Comparison of ENCODE assay signal across 7 cellular contexts in genomic region chr3:186534113-186534669, GRCh38. TPM values are rescaled to one million over a fixed set of nuclear protein-coding genes. Genes with fewer than 3 reads are reported as not detected.
DNase-seq lines count a peak whose midpoint lies in the region; ATAC-seq and TF ChIP-seq lines count a peak whose summit lies in the region.

No MANE protein-coding gene starts in this region.

- no peak for TF ChIP-seq CTCF in mucosa of descending colon (IDR thresholded peaks at IDR 0.05)
- no peak for TF ChIP-seq CTCF in PC-9 (conservative IDR thresholded peaks at IDR 0.05)
- no peak for TF ChIP-seq CTCF in coronary artery (IDR thresholded peaks at IDR 0.05)
- no peak for TF ChIP-seq CTCF in Calu3 (IDR thresholded peaks at IDR 0.05; ENCODE audit: unreplicated experiment)

- POLR2A ChIA-PET in PC-9 (lab: Charles Lee; ENCODE audit: unreplicated experiment): no interaction called here

- intact Hi-C loops in mucosa of descending colon (cut with DNase I, micrococcal nuclease): no loop called here
- intact Hi-C loops in PC-9 (cut with micrococcal nuclease; ENCODE audit: unreplicated experiment): no loop called here
- intact Hi-C loops in Calu3 (cut with micrococcal nuclease; ENCODE audit: unreplicated experiment): no loop called here

- no TSS peak for BruUV-seq in PC-9 (replicated peaks; lab: Mats Ljungman, UMichigan)
- no TSS peak for BruUV-seq in Calu3 (replicated peaks; lab: Mats Ljungman, UMichigan)

- no peaks in the 10 kb centered on the region for H3F3A ChIP-seq in PC-9 (ENCODE audit: insufficient read depth, low read depth)

- no peak overlapping the region for H2AFZ ChIP-seq in PC-9

- ATAC-seq in GM19328 (IDR thresholded peaks at IDR 0.05; ENCODE audit: unreplicated experiment): peak; percentile 67
- ATAC-seq in HG03039 (IDR thresholded peaks at IDR 0.05; ENCODE audit: unreplicated experiment): peak; percentile 76
- peak; percentile 80 for ATAC-seq in mucosa of descending colon

- no peaks in the 10 kb centered on the region for H3K27me3 Mint-ChIP-seq in Calu3 (ENCODE audit: unreplicated experiment)

- DNase-seq in T-helper 2 cell (peak in 3 of 5 experiments; percentile 7 to 56 (median 25)), mucosa of descending colon (peak in 1 of 3 donors; percentile 6), PC-9 (no peak), coronary artery (ENCODE audit: low spot score) (no peak), Calu3 (no peak)

- H4K20me1 ChIP-seq in PC-9 (ENCODE audit: insufficient read depth): no peaks in the 10 kb centered on the region

- no peak overlapping the region for H3K27ac Mint-ChIP-seq in Calu3 (ENCODE audit: unreplicated experiment)

- no peaks in the 10 kb centered on the region for H3K9me2 ChIP-seq in PC-9 (ENCODE audit: insufficient read depth)

- H3K4me3 ChIP-seq in mucosa of descending colon (no peak overlapping the region), PC-9 (no peak overlapping the region), coronary artery (no peak overlapping the region)

- H3K27ac ChIP-seq in PC-9 (no peak overlapping the region), coronary artery (no peak overlapping the region)

- peaks cover 14% of the 10 kb centered on the region; the same call in 1 of the 2 replicates for H3K27me3 ChIP-seq in PC-9 (ENCODE audit: insufficient read depth, low read depth)

- CTCF ChIA-PET in PC-9 (lab: Charles Lee) (no interaction called here), Calu3 (lab: Charles Lee) (interaction anchor here (0.5 to 0.7 kb wide), 3 partner anchors 96 to 680 kb away, joined by 3 to 6 read pairs (median 4); no protein-coding TSS in a partner anchor)

- no peaks in the 10 kb centered on the region for H3K4me1 Mint-ChIP-seq in Calu3 (ENCODE audit: low read depth, unreplicated experiment)

- H3K79me2 ChIP-seq in PC-9 (ENCODE audit: low read depth): no peaks in the 10 kb centered on the region

- H3K36me3 Mint-ChIP-seq in Calu3 (ENCODE audit: insufficient read depth, unreplicated experiment): no peaks in the 10 kb centered on the region

- H3K4me1 ChIP-seq in mucosa of descending colon (ENCODE audit: low read depth): no peaks in the 10 kb centered on the region
- H3K4me1 ChIP-seq in PC-9 (replicated peaks; ENCODE audit: insufficient read depth): no peaks in the 10 kb centered on the region

- H3K4me2 ChIP-seq in PC-9: no peak overlapping the region

- no peak overlapping the region for H3K4me3 Mint-ChIP-seq in Calu3 (ENCODE audit: low read depth, unreplicated experiment)

- H3K9me3 ChIP-seq in mucosa of descending colon (no peaks in the 10 kb centered on the region), PC-9 (ENCODE audit: insufficient read depth, low read depth) (no peaks in the 10 kb centered on the region)

- no peaks in the 10 kb centered on the region for H3K36me3 ChIP-seq in mucosa of descending colon (ENCODE audit: low read depth)
- H3K36me3 ChIP-seq in PC-9 (ENCODE audit: low read depth): no peaks in the 10 kb centered on the region

- no peaks in the 10 kb centered on the region for H3K9me3 Mint-ChIP-seq in Calu3 (ENCODE audit: low read depth, unreplicated experiment)

RNA-seq across cellular contexts. Expression of gene CRYGS, which starts 10.0 kb away (rescaled TPM):
- 1 to 10 TPM; 3.2 to 3.9 (median 3.8) TPM for total RNA-seq in mucosa of descending colon
- total RNA-seq in PC-9 (2021): 2.8 and 4.4 TPM in 2 replicates
- 7.2 and 9.5 TPM in 2 replicates for total RNA-seq in Calu3 (2022)

RNA-seq across cellular contexts. Expression of gene TBCCD1, which starts 32.9 kb away (rescaled TPM):
- 10 to 100 TPM; 11.0 to 13.4 (median 12.6) TPM for total RNA-seq in mucosa of descending colon
- total RNA-seq in PC-9 (2021): 11.1 and 16.2 TPM in 2 replicates
- total RNA-seq in Calu3 (2022): 21.0 and 25.1 TPM in 2 replicates

RNA-seq across cellular contexts. Expression of gene DNAJB11, which starts 36.3 kb away (rescaled TPM):
- total RNA-seq in mucosa of descending colon: 10 to 100 TPM; 32.2 to 45.7 (median 34.0) TPM
- 53.8 and 71.3 TPM in 2 replicates for total RNA-seq in PC-9 (2021)
- 171 and 181 TPM in 2 replicates for total RNA-seq in Calu3 (2022)

Comparison
In these comparisons a context has a peak if more than half of its experiments do, and no peak if none do; other contexts are left out.
1. DNase-seq: peak in T-helper 2 cell (3 of 5); none in PC-9 (0 of 2), coronary artery (single experiment) and Calu3 (single experiment).
2. Peak in every context shown above with its lines, with median percentiles within 50 percentile points of each other: ATAC-seq.